ENCODE assay signal across 1 cellular context in genomic region chr9:120937596-120937995, GRCh38.
TF ChIP-seq lines count a peak whose summit lies in the region.

No MANE protein-coding gene starts in this region.

TF ChIP-seq in IMR-90, 13 proteins besides CTCF, POLR2A, EP300 and RAD21:
- TF ChIP-seq BHLHE40 (IDR thresholded peaks at IDR 0.05; ENCODE audit: low read depth, low read length) (no peak), RCOR1 (IDR thresholded peaks at IDR 0.05; ENCODE audit: insufficient replicate concordance, low read length) (peak; percentile 60)
